Comparison of ENCODE assay signal across 30 cellular contexts in genomic region chr1:202150607-202151006, GRCh38. TPM values are rescaled to one million over a fixed set of nuclear protein-coding genes. Genes with fewer than 3 reads are reported as not detected.
A peak's percentile ranks its signal among the peaks of the same experiment; 100 is the strongest.
DNase-seq lines count a peak whose midpoint lies in the region; ATAC-seq and TF ChIP-seq lines count a peak whose summit lies in the region.
"Had no signal": no experiment of that assay in that cellular context is flagged by ENCODE, and none has a peak within 500 bp of the region (broad histone marks: within the 10 kb centered on the region; RNA-seq: fewer than 3 reads in every experiment).

No MANE protein-coding gene starts in this region.

- H3K4me1 Mint-ChIP-seq in activated T-cell treated with anti-CD3 and anti-CD28 coated beads, Interleukin-2, amount 50 U/mL, for 24 hours (ENCODE audit: low read depth): peaks cover 45% of the 10 kb centered on the region
- H3K4me1 Mint-ChIP-seq in activated T-cell treated with anti-CD3 and anti-CD28 coated beads, Interleukin-2, amount 50 U/mL, for 4 hours (ENCODE audit: low read depth): peaks cover 21% of the 10 kb centered on the region
- peaks cover 35% of the 10 kb centered on the region for H3K4me1 Mint-ChIP-seq in activated T-helper 2 cell treated with anti-CD3 and anti-CD28 coated beads, Interferon-gamma antibody, Interleukin-2, Interleukin-4, amounts not matched to agents 10 μg/mL and 5 μg/mL and 100 μg/mL, durations not matched to agents 14 hours and 24 hours and 36 hours (ENCODE audit: low read depth)

- H2AFZ ChIP-seq in osteoblast (ENCODE audit: low read length): no peak overlapping the region

- peaks cover 2% of the 10 kb centered on the region for H3K27me3 ChIP-seq in osteoblast (ENCODE audit: insufficient read depth, low read length)
- H3K27me3 ChIP-seq: dorsolateral prefrontal cortex, sigmoid colon, SJSA1 had no signal

- H3K36me3 Mint-ChIP-seq in activated T-cell treated with anti-CD3 and anti-CD28 coated beads, Interleukin-2, amount 50 U/mL, for 24 hours (ENCODE audit: low read depth): peaks cover 88% of the 10 kb centered on the region
- peaks cover 43% of the 10 kb centered on the region for H3K36me3 Mint-ChIP-seq in activated T-cell treated with anti-CD3 and anti-CD28 coated beads, Interleukin-2, amount 50 U/mL, for 4 hours (ENCODE audit: insufficient read depth)
- H3K36me3 Mint-ChIP-seq in activated T-helper 2 cell treated with anti-CD3 and anti-CD28 coated beads, Interferon-gamma antibody, Interleukin-2, Interleukin-4, amounts not matched to agents 10 μg/mL and 5 μg/mL and 100 μg/mL, durations not matched to agents 14 hours and 24 hours and 36 hours (ENCODE audit: low read depth): peaks cover 74% of the 10 kb centered on the region
- H3K36me3 Mint-ChIP-seq: type B pancreatic cell, WTC11 had no signal

- no peaks in the 10 kb centered on the region for H4K20me1 ChIP-seq in osteoblast (ENCODE audit: insufficient read depth, low read length)

- no peaks in the 10 kb centered on the region for H3K36me3 ChIP-seq in osteoblast (ENCODE audit: insufficient read depth, low read length)
- H3K36me3 ChIP-seq: prostate gland, sigmoid colon, SJSA1 had no signal

- H3K4me3 Mint-ChIP-seq in activated T-cell treated with anti-CD3 and anti-CD28 coated beads, Interleukin-2, amount 50 U/mL, for 24 hours: no peak overlapping the region
- H3K4me3 Mint-ChIP-seq in activated T-cell treated with anti-CD3 and anti-CD28 coated beads, Interleukin-2, amount 50 U/mL, for 4 hours: no peak overlapping the region
- H3K4me3 Mint-ChIP-seq in activated T-helper 2 cell treated with anti-CD3 and anti-CD28 coated beads, Interferon-gamma antibody, Interleukin-2, Interleukin-4, amounts not matched to agents 10 μg/mL and 5 μg/mL and 100 μg/mL, durations not matched to agents 14 hours and 24 hours and 36 hours (ENCODE audit: low read depth): no peak overlapping the region
- H3K4me3 Mint-ChIP-seq: B cell, type B pancreatic cell, WTC11 had no signal

- H3K9me3 ChIP-seq in osteoblast (ENCODE audit: low read depth, low read length): no peaks in the 10 kb centered on the region
- H3K9me3 ChIP-seq: A549, mucosa of descending colon, prostate gland, sigmoid colon, SJSA1 had no signal

- H3K4me3 ChIP-seq in NB4 (ENCODE audit: low read depth, low read length) (no peak overlapping the region), osteoblast (ENCODE audit: insufficient read depth, low read length) (no peak overlapping the region)
- H3K4me3 ChIP-seq: A549, dorsolateral prefrontal cortex, lung, mucosa of descending colon, prostate gland, sigmoid colon, SJSA1 had no signal

- no peaks in the 10 kb centered on the region for H3K79me2 ChIP-seq in osteoblast (ENCODE audit: insufficient read depth, low read length)

- peak overlapping the region; percentile 79 for H3K27ac Mint-ChIP-seq in activated T-cell treated with anti-CD3 and anti-CD28 coated beads, Interleukin-2, amount 50 U/mL, for 24 hours
- peak overlapping the region; percentile 33 for H3K27ac Mint-ChIP-seq in activated T-helper 2 cell treated with anti-CD3 and anti-CD28 coated beads, Interferon-gamma antibody, Interleukin-2, Interleukin-4, amounts not matched to agents 10 μg/mL and 5 μg/mL and 100 μg/mL, durations not matched to agents 14 hours and 24 hours and 36 hours
- H3K27ac Mint-ChIP-seq: type B pancreatic cell, WTC11 had no signal

- no peak for ATAC-seq in activated T-cell treated with anti-CD3 and anti-CD28 coated beads, Interleukin-2, amount 50 U/mL, for 4 hours
- ATAC-seq: A549, HCT116, mucosa of descending colon, WTC11 had no signal

- no peaks in the 10 kb centered on the region for H3K27me3 Mint-ChIP-seq in activated T-cell treated with anti-CD3 and anti-CD28 coated beads, Interleukin-2, amount 50 U/mL, for 24 hours
- H3K27me3 Mint-ChIP-seq in activated T-cell treated with anti-CD3 and anti-CD28 coated beads, Interleukin-2, amount 50 U/mL, for 4 hours (ENCODE audit: low read depth): no peaks in the 10 kb centered on the region
- H3K27me3 Mint-ChIP-seq in activated T-helper 2 cell treated with anti-CD3 and anti-CD28 coated beads, Interferon-gamma antibody, Interleukin-2, Interleukin-4, amounts not matched to agents 10 μg/mL and 5 μg/mL and 100 μg/mL, durations not matched to agents 14 hours and 24 hours and 36 hours (ENCODE audit: low read depth): no peaks in the 10 kb centered on the region
- H3K27me3 Mint-ChIP-seq: B cell had no signal

- DNase-seq in activated T-cell treated with anti-CD3 and anti-CD28 coated beads, Interleukin-2, amount 50 U/mL, for 24 hours: no peak
- DNase-seq in activated T-cell treated with anti-CD3 and anti-CD28 coated beads, Interleukin-2, amount 50 U/mL, for 4 hours: no peak
- DNase-seq in NB4 (ENCODE audit: low read depth) (peak; percentile 71), osteoblast (ENCODE audit: insufficient read length, low spot score, missing footprints) (peak; percentile 6), COLO829 (ENCODE audit: low spot score) (no peak), NK-92 (lab: John Stamatoyannopoulos, UW; ENCODE audit: unreplicated experiment) (no peak), NCI-H187 treated with DMSO at 0.1 percent for 48 hours (lab: John Stamatoyannopoulos, UW) (no peak)
- no peak for DNase-seq in activated T-helper 2 cell treated with anti-CD3 and anti-CD28 coated beads, Interferon-gamma antibody, Interleukin-2, Interleukin-4, amounts not matched to agents 10 μg/mL and 5 μg/mL and 100 μg/mL, durations not matched to agents 14 hours and 24 hours and 36 hours (ENCODE audit: low spot score)
- DNase-seq: activated naive CD4-positive, alpha-beta T cell treated with Interleukin-2 at 50 U/mL for 16 hours; Calu3; cerebellar nuclear complex; dorsolateral prefrontal cortex; glutamatergic neuron; kidney glomerular epithelial cell; mucosa of descending colon; NCI-H1092 treated with DMSO at 0.1 percent for 48 hours; NCI-H1930; NCI-H2227 treated with DMSO at 0.1 percent for 48 hours; NCI-H69; sigmoid colon had no signal

- TF ChIP-seq POLR2A in NB4 (IDR thresholded peaks at IDR 0.05; ENCODE audit: extremely low read depth, insufficient read length): no peak

- no peak overlapping the region for H3K4me2 ChIP-seq in osteoblast (ENCODE audit: insufficient read depth, low read length)
- H3K4me2 ChIP-seq: A549 had no signal

- intact Hi-C loops in activated T-helper 2 cell treated with anti-CD3 and anti-CD28 coated beads, Interferon-gamma antibody, Interleukin-2, Interleukin-4, amounts not matched to agents 10 μg/mL and 5 μg/mL and 100 μg/mL, durations not matched to agents 14 hours and 24 hours and 36 hours (cut with micrococcal nuclease): no loop called here

- no peak overlapping the region for H3K27ac ChIP-seq in osteoblast (ENCODE audit: low read depth, low read length)
- H3K27ac ChIP-seq: A549, dorsolateral prefrontal cortex, prostate gland, sigmoid colon, SJSA1 had no signal

- H3K9me3 Mint-ChIP-seq in activated T-cell treated with anti-CD3 and anti-CD28 coated beads, Interleukin-2, amount 50 U/mL, for 24 hours: no peaks in the 10 kb centered on the region
- no peaks in the 10 kb centered on the region for H3K9me3 Mint-ChIP-seq in activated T-cell treated with anti-CD3 and anti-CD28 coated beads, Interleukin-2, amount 50 U/mL, for 4 hours
- H3K9me3 Mint-ChIP-seq in activated T-helper 2 cell treated with anti-CD3 and anti-CD28 coated beads, Interferon-gamma antibody, Interleukin-2, Interleukin-4, amounts not matched to agents 10 μg/mL and 5 μg/mL and 100 μg/mL, durations not matched to agents 14 hours and 24 hours and 36 hours: no peaks in the 10 kb centered on the region
- H3K9me3 Mint-ChIP-seq: type B pancreatic cell, WTC11 had no signal

- H3K4me1 ChIP-seq in osteoblast (ENCODE audit: insufficient read depth, low read length): peaks cover 10% of the 10 kb centered on the region
- H3K4me1 ChIP-seq: prostate gland, SJSA1 had no signal

- TF ChIP-seq CTCF in NB4 (IDR thresholded peaks at IDR 0.05; ENCODE audit: low read depth, low read length) (no peak), osteoblast (IDR thresholded peaks at IDR 0.05; ENCODE audit: extremely low read depth, low read depth, low read length) (no peak)

RNA-seq across cellular contexts. Expression of gene ARL8A, which starts 6.1 kb away (rescaled TPM):
- total RNA-seq in activated T-cell treated with anti-CD3 and anti-CD28 coated beads, Interleukin-2, amount 50 U/mL, for 4 hours: 10 to 100 TPM; 48.9 to 55.0 (median 52.1) TPM
- 57.9 and 64.7 TPM in 2 replicates for total RNA-seq in activated T-helper 2 cell treated with anti-CD3 and anti-CD28 coated beads, Interferon-gamma antibody, Interleukin-2, Interleukin-4, amounts not matched to agents 10 μg/mL and 5 μg/mL and 100 μg/mL, durations not matched to agents 14 hours and 24 hours and 36 hours
- total RNA-seq in osteoblast: 24.2 and 25.0 TPM in 2 replicates

RNA-seq across cellular contexts. Expression of gene PTPN7, which starts 9.8 kb away (rescaled TPM):
- 100 to 1,000 TPM; 304 to 352 (median 331) TPM for total RNA-seq in activated T-cell treated with anti-CD3 and anti-CD28 coated beads, Interleukin-2, amount 50 U/mL, for 4 hours
- total RNA-seq in activated T-helper 2 cell treated with anti-CD3 and anti-CD28 coated beads, Interferon-gamma antibody, Interleukin-2, Interleukin-4, amounts not matched to agents 10 μg/mL and 5 μg/mL and 100 μg/mL, durations not matched to agents 14 hours and 24 hours and 36 hours: 388 and 398 TPM in 2 replicates
- not detected in 2 replicates for total RNA-seq in osteoblast
- total RNA-seq: Calu3, SJSA1 had no signal

RNA-seq across cellular contexts. Expression of gene GPR37L1, which starts 27.9 kb away (rescaled TPM):
- total RNA-seq in activated T-cell treated with anti-CD3 and anti-CD28 coated beads, Interleukin-2, amount 50 U/mL, for 4 hours: not detected
- not detected in 2 replicates for total RNA-seq in activated T-helper 2 cell treated with anti-CD3 and anti-CD28 coated beads, Interferon-gamma antibody, Interleukin-2, Interleukin-4, amounts not matched to agents 10 μg/mL and 5 μg/mL and 100 μg/mL, durations not matched to agents 14 hours and 24 hours and 36 hours
- not detected in 2 replicates for total RNA-seq in osteoblast
- total RNA-seq: B cell; endothelial cell of umbilical vein; T-helper 2 cell treated with Interferon-gamma antibody and Interleukin-4, amounts not matched to agents 100 ng/mL and 5 ng/mL, for 36 hours had no signal

RNA-seq across cellular contexts. Expression of gene LGR6, which starts 43.0 kb away (rescaled TPM):
- under 1 TPM in 2 of 3 donors, not detected in 1; 0.08 to 0.21 TPM for total RNA-seq in activated T-cell treated with anti-CD3 and anti-CD28 coated beads, Interleukin-2, amount 50 U/mL, for 4 hours
- total RNA-seq in activated T-helper 2 cell treated with anti-CD3 and anti-CD28 coated beads, Interferon-gamma antibody, Interleukin-2, Interleukin-4, amounts not matched to agents 10 μg/mL and 5 μg/mL and 100 μg/mL, durations not matched to agents 14 hours and 24 hours and 36 hours: not detected in 2 replicates
- not detected in 2 replicates for total RNA-seq in osteoblast
- total RNA-seq: B cell, Calu3, endothelial cell of umbilical vein, SJSA1 had no signal

Comparison
In these comparisons a context has a peak if more than half of its experiments do, and no peak if none do; other contexts are left out.
1. DNase-seq: peak in NB4 (single experiment) and osteoblast (single experiment); none in activated T-cell treated with anti-CD3 and anti-CD28 coated beads, Interleukin-2, amount 50 U/mL, for 24 hours (single experiment), activated T-cell treated with anti-CD3 and anti-CD28 coated beads, Interleukin-2, amount 50 U/mL, for 4 hours (single experiment), activated T-helper 2 cell treated with anti-CD3 and anti-CD28 coated beads, Interferon-gamma antibody, Interleukin-2, Interleukin-4, amounts not matched to agents 10 μg/mL and 5 μg/mL and 100 μg/mL, durations not matched to agents 14 hours and 24 hours and 36 hours (single experiment), COLO829 (single experiment), NK-92 (single experiment) and NCI-H187 treated with DMSO at 0.1 percent for 48 hours (single experiment).
2. RNA of gene PTPN7, which starts 9.8 kb away (total RNA-seq): 388 to 398 TPM in activated T-helper 2 cell treated with anti-CD3 and anti-CD28 coated beads, Interferon-gamma antibody, Interleukin-2, Interleukin-4, amounts not matched to agents 10 μg/mL and 5 μg/mL and 100 μg/mL, durations not matched to agents 14 hours and 24 hours and 36 hours and 304 to 352 TPM in activated T-cell treated with anti-CD3 and anti-CD28 coated beads, Interleukin-2, amount 50 U/mL, for 4 hours; not detected in osteoblast; every median in the first group is over 100 times any median in the second.